13 cellular contexts compared by ENCODE assay signal in genomic region chr6:170436209-170436809, GRCh38.
A peak's percentile ranks its signal among the peaks of the same experiment; 100 is the strongest.
DNase-seq lines count a peak whose midpoint lies in the region; ATAC-seq, FAIRE-seq and TF ChIP-seq lines count a peak whose summit lies in the region.
"Had no signal": no experiment of that assay in that cellular context is flagged by ENCODE, and none has a peak within 500 bp of the region (broad histone marks: within the 10 kb centered on the region; RNA-seq: fewer than 3 reads in every experiment).

No MANE protein-coding gene starts in this region.

- no peaks in the 10 kb centered on the region for H4K20me1 ChIP-seq in HepG2 (ENCODE audit: insufficient read depth, low read length)
- no peaks in the 10 kb centered on the region for H4K20me1 ChIP-seq in keratinocyte (ENCODE audit: control insufficient read depth, extremely low read depth, insufficient read depth, low read length)

- H3K9me3 ChIP-seq in HepG2 (ENCODE audit: low read length): peaks cover 8% of the 10 kb centered on the region
- H3K9me3 ChIP-seq in right lobe of liver: no peaks in the 10 kb centered on the region
- no peaks in the 10 kb centered on the region for H3K9me3 ChIP-seq in keratinocyte (ENCODE audit: control insufficient read depth, low read depth, low read length)
- H3K9me3 ChIP-seq in sigmoid colon: no peaks in the 10 kb centered on the region
- H3K9me3 ChIP-seq: BE2C had no signal

- FAIRE-seq in HepG2 (lab: Jason Lieb, UNC) (no peak), keratinocyte (lab: Jason Lieb, UNC) (peak; percentile 48)
- FAIRE-seq: A204.1, H54 had no signal

- H2AFZ ChIP-seq in HepG2 (ENCODE audit: low read length) (no peak overlapping the region), keratinocyte (ENCODE audit: control insufficient read depth, low read length) (no peak overlapping the region)
- H2AFZ ChIP-seq: GM23248 had no signal

- DNase-seq in HepG2 (ENCODE audit: low spot score) (no peak), right lobe of liver (no peak), NCI-H1694 (lab: John Stamatoyannopoulos, UW) (peak; percentile 19), keratinocyte (ENCODE audit: low read depth, low spot score) (no peak), sigmoid colon (peak; percentile 24), LoVo (ENCODE audit: low spot score) (no peak), glomerular visceral epithelial cell (ENCODE audit: extremely low spot score) (no peak)
- DNase-seq: BE2C; CD8-positive, alpha-beta T cell; COR-L47; GM23248 had no signal

- H3K27ac ChIP-seq in HepG2 (ENCODE audit: extremely low read length, insufficient read depth, low read length) (no peak overlapping the region), right lobe of liver (no peak overlapping the region), keratinocyte (ENCODE audit: control insufficient read depth, insufficient read depth, low read length) (no peak overlapping the region), sigmoid colon (no peak overlapping the region)
- H3K27ac ChIP-seq: GM23248 had no signal

- TF ChIP-seq CTCF in HepG2 (CRISPR knock-in tag; IDR thresholded peaks at IDR 0.05) (no peak), right lobe of liver (IDR thresholded peaks at IDR 0.05) (no peak), keratinocyte (optimal IDR thresholded peaks at IDR 0.05 in 1 of 3, IDR thresholded peaks at IDR 0.05 in 1 of 3, conservative IDR thresholded peaks at IDR 0.05 in 1 of 3; ENCODE audit: extremely low read depth in 1 of 3, insufficient read depth in 2 of 3, low read length in 3 of 3) (no peak), sigmoid colon (IDR thresholded peaks at IDR 0.05) (no peak)

- H3K9ac ChIP-seq in HepG2 (ENCODE audit: insufficient read depth, low read depth, low read length) (no peak overlapping the region), keratinocyte (ENCODE audit: control insufficient read depth, extremely low read depth, insufficient read depth, low read length) (no peak overlapping the region)
- H3K9ac ChIP-seq: GM23248 had no signal

- TF ChIP-seq POLR2A in HepG2 (IDR thresholded peaks at IDR 0.05; ENCODE audit: insufficient read depth in 1 of 2, low read depth in 2 of 2, low read length in 2 of 2) (no peak), right lobe of liver (IDR thresholded peaks at IDR 0.05) (no peak), sigmoid colon (IDR thresholded peaks at IDR 0.05) (no peak)

- in situ Hi-C loops in HepG2 (cut with HindIII; ENCODE audit: extremely low pct_ligation_motif_present, low pct_unique_long_range_greater_than_20kb): no loop called here

- H3K79me2 ChIP-seq in HepG2 (ENCODE audit: insufficient read depth, low read length) (no peaks in the 10 kb centered on the region), keratinocyte (ENCODE audit: control insufficient read depth, insufficient read depth, low read length) (no peaks in the 10 kb centered on the region)

- POLR2A ChIA-PET in HepG2 (lab: Yijun Ruan, JAX): no interaction called here

- intact Hi-C loops in HepG2 (cut with micrococcal nuclease; ENCODE audit: unreplicated experiment) (no loop called here), right lobe of liver (cut with DNase I) (no loop called here), sigmoid colon (cut with DNase I) (no loop called here)

- no peak overlapping the region for H3K4me3 ChIP-seq in HepG2 (replicated peaks in 1 of 3; ENCODE audit: insufficient read depth in 1 of 3, low read depth in 2 of 3, low read length in 3 of 3)
- H3K4me3 ChIP-seq in right lobe of liver: no peak overlapping the region
- no peak overlapping the region for H3K4me3 ChIP-seq in keratinocyte (ENCODE audit: control insufficient read depth in 2 of 3, extremely low read depth in 1 of 3, insufficient read depth in 2 of 3, low read depth in 1 of 3, low read length in 3 of 3)
- no peak overlapping the region for H3K4me3 ChIP-seq in sigmoid colon
- H3K4me3 ChIP-seq: GM23248 had no signal

- TF ChIP-seq EP300 in HepG2 (IDR thresholded peaks at IDR 0.05; ENCODE audit: low read depth in 2 of 2, low read length in 2 of 2) (no peak), HepG2 (CRISPR knock-in tag; IDR thresholded peaks at IDR 0.05; ENCODE audit: borderline replicate concordance) (no peak), sigmoid colon (IDR thresholded peaks at IDR 0.05) (no peak)

- H3K4me1 ChIP-seq in HepG2 (ENCODE audit: insufficient read depth, low read length): peaks cover 29% of the 10 kb centered on the region
- H3K4me1 ChIP-seq in right lobe of liver: no peaks in the 10 kb centered on the region
- H3K4me1 ChIP-seq in keratinocyte (ENCODE audit: control insufficient read depth, extremely low read depth, insufficient read depth, low read length): peaks cover 18% of the 10 kb centered on the region
- peaks cover 0 to 12% (median 7%) of the 10 kb centered on the region in 4 donors for H3K4me1 ChIP-seq in sigmoid colon

- no peak for ATAC-seq in HepG2
- ATAC-seq in right lobe of liver: no peak
- ATAC-seq: CD8-positive, alpha-beta T cell had no signal

- dilution Hi-C loops in keratinocyte (cut with MboI; ENCODE audit: extremely low pct_ligation_motif_present, low sequenced_read_pairs): no loop called here

- no peaks in the 10 kb centered on the region for H3K36me3 ChIP-seq in HepG2 (replicated peaks in 1 of 2; ENCODE audit: control insufficient read depth in 1 of 2, insufficient read depth in 2 of 2, low read length in 2 of 2)
- H3K36me3 ChIP-seq in right lobe of liver: no peaks in the 10 kb centered on the region
- H3K36me3 ChIP-seq in keratinocyte (ENCODE audit: control insufficient read depth in 2 of 2, extremely low read depth in 1 of 2, insufficient read depth in 2 of 2, low read length in 2 of 2): no peaks in the 10 kb centered on the region
- H3K36me3 ChIP-seq in sigmoid colon: no peaks in the 10 kb centered on the region
- H3K36me3 ChIP-seq: BE2C had no signal

- TF ChIP-seq RAD21 in HepG2 (CRISPR knock-in tag; IDR thresholded peaks at IDR 0.05): no peak

- WGBS in HepG2 (ENCODE audit: low lambda C conversion rate): 2% methylated on average over 3 of the region's 3 CpGs
- 43% methylated on average over 3 of the region's 3 CpGs for WGBS in right lobe of liver (ENCODE audit: insufficient coverage, low coverage, low lambda C conversion rate, missing lambda C conversion rate)
- WGBS in sigmoid colon, 2 donors: 75 to 83% methylated on average over 3 of the region's 3 CpGs

- H3K4me2 ChIP-seq in HepG2 (ENCODE audit: low read depth, low read length): no peak overlapping the region
- H3K4me2 ChIP-seq in keratinocyte (ENCODE audit: control insufficient read depth, extremely low read depth, insufficient read depth, low read depth, low read length): no peak overlapping the region

- no peaks in the 10 kb centered on the region for H3K9me1 ChIP-seq in keratinocyte (ENCODE audit: control insufficient read depth, extremely low read depth, insufficient read depth, low read length)

- no TSS peak for BruUV-seq in HepG2 (replicated peaks; lab: Mats Ljungman, UMichigan)

- peaks cover 9 to 65% of the 10 kb centered on the region in 2 experiments; a peak in 4 of 5 replicates for H3K27me3 ChIP-seq in HepG2 (ENCODE audit: control insufficient read depth in 1 of 2, insufficient read depth in 2 of 2, low read length in 2 of 2)
- no peaks in the 10 kb centered on the region for H3K27me3 ChIP-seq in right lobe of liver
- no peaks in the 10 kb centered on the region for H3K27me3 ChIP-seq in keratinocyte (ENCODE audit: control insufficient read depth, extremely low read depth, insufficient read depth, low read length)
- peaks cover 0 to 13% (median 0%) of the 10 kb centered on the region in 3 donors for H3K27me3 ChIP-seq in sigmoid colon
- H3K27me3 ChIP-seq: BE2C had no signal

- CTCF ChIA-PET in HepG2 (lab: Yijun Ruan, JAX; ENCODE audit: low intra/inter-chr PET ratio, low total read pairs): no interaction called here

TF ChIP-seq in HepG2, 621 proteins besides CTCF, POLR2A, EP300 and RAD21:
- TF ChIP-seq SRY (CRISPR knock-in tag; IDR thresholded peaks at IDR 0.05): no peak
- TF ChIP-seq TEAD2 (CRISPR knock-in tag; IDR thresholded peaks at IDR 0.05): no peak
- no peak for TF ChIP-seq GLI4 (CRISPR knock-in tag; IDR thresholded peaks at IDR 0.05; ENCODE audit: borderline replicate concordance)
- TF ChIP-seq ARNT2 (CRISPR knock-in tag; IDR thresholded peaks at IDR 0.05; ENCODE audit: low read depth): no peak
- TF ChIP-seq REXO4 (CRISPR knock-in tag; IDR thresholded peaks at IDR 0.05; ENCODE audit: borderline replicate concordance): no peak
- TF ChIP-seq ZNF382 (CRISPR knock-in tag; IDR thresholded peaks at IDR 0.05; ENCODE audit: borderline replicate concordance): peak; percentile 85; the same call in 1 of the 2 replicates

Comparison
In these comparisons a context has a peak if more than half of its experiments do, and no peak if none do; other contexts are left out.
1. DNase-seq: peak in NCI-H1694 (single experiment) and sigmoid colon (single experiment); none in HepG2 (single experiment), right lobe of liver (0 of 3), keratinocyte (single experiment), LoVo (single experiment) and glomerular visceral epithelial cell (single experiment).